ENCODE assay signal across 2 cellular contexts in genomic region chr16:75226550-75227360, GRCh38.
TF ChIP-seq lines count a peak whose summit lies in the region.

No MANE protein-coding gene starts in this region.

TF ChIP-seq in GM23338, 12 proteins besides CTCF, POLR2A, EP300 and RAD21:
- TF ChIP-seq EZH2 (IDR thresholded peaks at IDR 0.05; ENCODE audit: low read depth, unreplicated experiment) = no peak
- TF ChIP-seq, protein P1, sequence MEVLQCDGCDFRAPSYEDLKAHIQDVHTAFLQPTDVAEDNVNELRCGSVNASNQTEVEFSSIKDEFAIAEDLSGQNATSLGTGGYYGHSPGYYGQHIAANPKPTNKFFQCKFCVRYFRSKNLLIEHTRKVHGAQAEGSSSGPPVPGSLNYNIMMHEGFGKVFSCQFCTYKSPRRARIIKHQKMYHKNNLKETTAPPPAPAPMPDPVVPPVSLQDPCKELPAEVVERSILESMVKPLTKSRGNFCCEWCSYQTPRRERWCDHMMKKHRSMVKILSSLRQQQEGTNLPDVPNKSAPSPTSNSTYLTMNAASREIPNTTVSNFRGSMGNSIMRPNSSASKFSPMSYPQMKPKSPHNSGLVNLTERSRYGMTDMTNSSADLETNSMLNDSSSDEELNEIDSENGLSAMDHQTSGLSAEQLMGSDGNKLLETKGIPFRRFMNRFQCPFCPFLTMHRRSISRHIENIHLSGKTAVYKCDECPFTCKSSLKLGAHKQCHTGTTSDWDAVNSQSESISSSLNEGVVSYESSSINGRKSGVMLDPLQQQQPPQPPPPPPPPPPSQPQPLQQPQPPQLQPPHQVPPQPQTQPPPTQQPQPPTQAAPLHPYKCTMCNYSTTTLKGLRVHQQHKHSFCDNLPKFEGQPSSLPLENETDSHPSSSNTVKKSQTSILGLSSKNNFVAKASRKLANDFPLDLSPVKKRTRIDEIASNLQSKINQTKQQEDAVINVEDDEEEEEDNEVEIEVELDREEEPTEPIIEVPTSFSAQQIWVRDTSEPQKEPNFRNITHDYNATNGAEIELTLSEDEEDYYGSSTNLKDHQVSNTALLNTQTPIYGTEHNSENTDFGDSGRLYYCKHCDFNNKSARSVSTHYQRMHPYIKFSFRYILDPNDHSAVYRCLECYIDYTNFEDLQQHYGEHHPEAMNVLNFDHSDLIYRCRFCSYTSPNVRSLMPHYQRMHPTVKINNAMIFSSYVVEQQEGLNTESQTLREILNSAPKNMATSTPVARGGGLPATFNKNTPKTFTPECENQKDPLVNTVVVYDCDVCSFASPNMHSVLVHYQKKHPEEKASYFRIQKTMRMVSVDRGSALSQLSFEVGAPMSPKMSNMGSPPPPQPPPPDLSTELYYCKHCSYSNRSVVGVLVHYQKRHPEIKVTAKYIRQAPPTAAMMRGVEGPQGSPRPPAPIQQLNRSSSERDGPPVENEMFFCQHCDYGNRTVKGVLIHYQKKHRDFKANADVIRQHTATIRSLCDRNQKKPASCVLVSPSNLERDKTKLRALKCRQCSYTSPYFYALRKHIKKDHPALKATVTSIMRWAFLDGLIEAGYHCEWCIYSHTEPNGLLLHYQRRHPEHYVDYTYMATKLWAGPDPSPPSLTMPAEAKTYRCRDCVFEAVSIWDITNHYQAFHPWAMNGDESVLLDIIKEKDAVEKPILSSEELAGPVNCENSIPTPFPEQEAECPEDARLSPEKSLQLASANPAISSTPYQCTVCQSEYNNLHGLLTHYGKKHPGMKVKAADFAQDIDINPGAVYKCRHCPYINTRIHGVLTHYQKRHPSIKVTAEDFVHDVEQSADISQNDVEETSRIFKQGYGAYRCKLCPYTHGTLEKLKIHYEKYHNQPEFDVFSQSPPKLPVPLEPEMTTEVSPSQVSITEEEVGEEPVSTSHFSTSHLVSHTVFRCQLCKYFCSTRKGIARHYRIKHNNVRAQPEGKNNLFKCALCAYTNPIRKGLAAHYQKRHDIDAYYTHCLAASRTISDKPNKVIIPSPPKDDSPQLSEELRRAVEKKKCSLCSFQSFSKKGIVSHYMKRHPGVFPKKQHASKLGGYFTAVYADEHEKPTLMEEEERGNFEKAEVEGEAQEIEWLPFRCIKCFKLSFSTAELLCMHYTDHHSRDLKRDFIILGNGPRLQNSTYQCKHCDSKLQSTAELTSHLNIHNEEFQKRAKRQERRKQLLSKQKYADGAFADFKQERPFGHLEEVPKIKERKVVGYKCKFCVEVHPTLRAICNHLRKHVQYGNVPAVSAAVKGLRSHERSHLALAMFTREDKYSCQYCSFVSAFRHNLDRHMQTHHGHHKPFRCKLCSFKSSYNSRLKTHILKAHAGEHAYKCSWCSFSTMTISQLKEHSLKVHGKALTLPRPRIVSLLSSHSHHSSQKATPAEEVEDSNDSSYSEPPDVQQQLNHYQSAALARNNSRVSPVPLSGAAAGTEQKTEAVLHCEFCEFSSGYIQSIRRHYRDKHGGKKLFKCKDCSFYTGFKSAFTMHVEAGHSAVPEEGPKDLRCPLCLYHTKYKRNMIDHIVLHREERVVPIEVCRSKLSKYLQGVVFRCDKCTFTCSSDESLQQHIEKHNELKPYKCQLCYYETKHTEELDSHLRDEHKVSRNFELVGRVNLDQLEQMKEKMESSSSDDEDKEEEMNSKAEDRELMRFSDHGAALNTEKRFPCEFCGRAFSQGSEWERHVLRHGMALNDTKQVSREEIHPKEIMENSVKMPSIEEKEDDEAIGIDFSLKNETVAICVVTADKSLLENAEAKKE (CRISPR knock-in tag; IDR thresholded peaks at IDR 0.05) = no peak
- no peak for TF ChIP-seq NANOG (IDR thresholded peaks at IDR 0.05; ENCODE audit: borderline replicate concordance)
TF ChIP-seq in GM23338: peak in this region for 0.

TF ChIP-seq in HepG2, 621 proteins besides CTCF, POLR2A, EP300 and RAD21 (continues in another document):
- TF ChIP-seq SRY (CRISPR knock-in tag; IDR thresholded peaks at IDR 0.05) = 0 out of 2 replicates have a peak, but pooled peaks have one; percentile 48
- no peak for TF ChIP-seq ZMAT5 (CRISPR knock-in tag; IDR thresholded peaks at IDR 0.05; ENCODE audit: borderline replicate concordance, low read depth)
- peak; percentile 22; the same call in 1 of the 2 replicates for TF ChIP-seq ZFX (CRISPR knock-in tag; IDR thresholded peaks at IDR 0.05; ENCODE audit: low read depth)
- 0 out of 2 replicates have a peak, but pooled peaks have one; percentile 19 for TF ChIP-seq GABPB1 (CRISPR knock-in tag; IDR thresholded peaks at IDR 0.05)
- TF ChIP-seq RXRA (CRISPR knock-in tag; IDR thresholded peaks at IDR 0.05) = peak; percentile 15; the same call in 1 of the 2 replicates
- TF ChIP-seq, protein P2, sequence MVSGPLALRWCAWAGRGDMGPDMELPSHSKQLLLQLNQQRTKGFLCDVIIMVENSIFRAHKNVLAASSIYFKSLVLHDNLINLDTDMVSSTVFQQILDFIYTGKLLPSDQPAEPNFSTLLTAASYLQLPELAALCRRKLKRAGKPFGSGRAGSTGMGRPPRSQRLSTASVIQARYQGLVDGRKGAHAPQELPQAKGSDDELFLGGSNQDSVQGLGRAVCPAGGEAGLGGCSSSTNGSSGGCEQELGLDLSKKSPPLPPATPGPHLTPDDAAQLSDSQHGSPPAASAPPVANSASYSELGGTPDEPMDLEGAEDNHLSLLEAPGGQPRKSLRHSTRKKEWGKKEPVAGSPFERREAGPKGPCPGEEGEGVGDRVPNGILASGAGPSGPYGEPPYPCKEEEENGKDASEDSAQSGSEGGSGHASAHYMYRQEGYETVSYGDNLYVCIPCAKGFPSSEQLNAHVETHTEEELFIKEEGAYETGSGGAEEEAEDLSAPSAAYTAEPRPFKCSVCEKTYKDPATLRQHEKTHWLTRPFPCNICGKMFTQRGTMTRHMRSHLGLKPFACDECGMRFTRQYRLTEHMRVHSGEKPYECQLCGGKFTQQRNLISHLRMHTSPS (CRISPR knock-in tag; IDR thresholded peaks at IDR 0.05; ENCODE audit: low read depth) = peak; percentile 60; the same call in 1 of the 2 replicates
- TF ChIP-seq ZNF556 (CRISPR knock-in tag; IDR thresholded peaks at IDR 0.05; ENCODE audit: borderline replicate concordance) = no peak
- no peak for TF ChIP-seq YY1 (IDR thresholded peaks at IDR 0.05; ENCODE audit: insufficient read depth, insufficient replicate concordance, low read depth, low read length)
- no peak for TF ChIP-seq PAX8 (CRISPR knock-in tag; IDR thresholded peaks at IDR 0.05; ENCODE audit: borderline replicate concordance)
- TF ChIP-seq KDM2A (CRISPR knock-in tag; IDR thresholded peaks at IDR 0.05; ENCODE audit: borderline replicate concordance, low read depth) = peak; percentile 98
- TF ChIP-seq, protein P3, sequence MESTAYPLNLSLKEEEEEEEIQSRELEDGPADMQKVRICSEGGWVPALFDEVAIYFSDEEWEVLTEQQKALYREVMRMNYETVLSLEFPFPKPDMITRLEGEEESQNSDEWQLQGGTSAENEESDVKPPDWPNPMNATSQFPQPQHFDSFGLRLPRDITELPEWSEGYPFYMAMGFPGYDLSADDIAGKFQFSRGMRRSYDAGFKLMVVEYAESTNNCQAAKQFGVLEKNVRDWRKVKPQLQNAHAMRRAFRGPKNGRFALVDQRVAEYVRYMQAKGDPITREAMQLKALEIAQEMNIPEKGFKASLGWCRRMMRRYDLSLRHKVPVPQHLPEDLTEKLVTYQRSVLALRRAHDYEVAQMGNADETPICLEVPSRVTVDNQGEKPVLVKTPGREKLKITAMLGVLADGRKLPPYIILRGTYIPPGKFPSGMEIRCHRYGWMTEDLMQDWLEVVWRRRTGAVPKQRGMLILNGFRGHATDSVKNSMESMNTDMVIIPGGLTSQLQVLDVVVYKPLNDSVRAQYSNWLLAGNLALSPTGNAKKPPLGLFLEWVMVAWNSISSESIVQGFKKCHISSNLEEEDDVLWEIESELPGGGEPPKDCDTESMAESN (CRISPR knock-in tag; conservative IDR thresholded peaks at IDR 0.05) = 0 out of 2 replicates have a peak, but pooled peaks have one; percentile 45
- no peak for TF ChIP-seq CBX1 (IDR thresholded peaks at IDR 0.05; ENCODE audit: low read depth)
- TF ChIP-seq PAF1 (CRISPR knock-in tag; IDR thresholded peaks at IDR 0.05) = peak; percentile 40
- TF ChIP-seq ZNF225 (CRISPR knock-in tag; IDR thresholded peaks at IDR 0.05) = 0 out of 2 replicates have a peak, but pooled peaks have one; percentile 32
- peak; percentile 43 for TF ChIP-seq POLR2G (IDR thresholded peaks at IDR 0.05; ENCODE audit: low read depth, low read length)
- TF ChIP-seq EZH2 (conservative IDR thresholded peaks at IDR 0.05; ENCODE audit: low read depth, low read length) = no peak
- no peak for TF ChIP-seq JDP2 (CRISPR knock-in tag; IDR thresholded peaks at IDR 0.05; ENCODE audit: borderline replicate concordance)
- TF ChIP-seq GTF3A (CRISPR knock-in tag; conservative IDR thresholded peaks at IDR 0.05) = no peak
- peak; percentile 74 for TF ChIP-seq RBM22 (optimal IDR thresholded peaks at IDR 0.05; ENCODE audit: low read length)
- TF ChIP-seq TBL1XR1 (IDR thresholded peaks at IDR 0.05; ENCODE audit: borderline replicate concordance, low read length, partially characterized antibody) = no peak
- TF ChIP-seq ARID2 (CRISPR knock-in tag; IDR thresholded peaks at IDR 0.05; ENCODE audit: borderline replicate concordance) = peak; percentile 62; the same call in 1 of the 2 replicates
- 0 out of 2 replicates have a peak, but pooled peaks have one; percentile 6 for TF ChIP-seq KMT2A (CRISPR knock-in tag; IDR thresholded peaks at IDR 0.05)
- peak; percentile 19 for TF ChIP-seq HNRNPLL (IDR thresholded peaks at IDR 0.05; ENCODE audit: low read depth, low read length, poor library complexity, severe bottlenecking)
- no peak for TF ChIP-seq GATAD2A (CRISPR knock-in tag; IDR thresholded peaks at IDR 0.05)
- TF ChIP-seq, protein P4, sequence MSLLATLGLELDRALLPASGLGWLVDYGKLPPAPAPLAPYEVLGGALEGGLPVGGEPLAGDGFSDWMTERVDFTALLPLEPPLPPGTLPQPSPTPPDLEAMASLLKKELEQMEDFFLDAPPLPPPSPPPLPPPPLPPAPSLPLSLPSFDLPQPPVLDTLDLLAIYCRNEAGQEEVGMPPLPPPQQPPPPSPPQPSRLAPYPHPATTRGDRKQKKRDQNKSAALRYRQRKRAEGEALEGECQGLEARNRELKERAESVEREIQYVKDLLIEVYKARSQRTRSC (CRISPR knock-in tag; IDR thresholded peaks at IDR 0.05; ENCODE audit: low read depth) = no peak
- 0 out of 2 replicates have a peak, but pooled peaks have one; percentile 14 for TF ChIP-seq GATAD1 (CRISPR knock-in tag; IDR thresholded peaks at IDR 0.05)
- TF ChIP-seq TBX2 (CRISPR knock-in tag; IDR thresholded peaks at IDR 0.05; ENCODE audit: borderline replicate concordance) = no peak
- no peak for TF ChIP-seq REL (CRISPR knock-in tag; conservative IDR thresholded peaks at IDR 0.05)
- TF ChIP-seq ZNF770 (CRISPR knock-in tag; IDR thresholded peaks at IDR 0.05) = 0 out of 2 replicates have a peak, but pooled peaks have one; percentile 49
- TF ChIP-seq HNRNPH1 (optimal IDR thresholded peaks at IDR 0.05; ENCODE audit: low read depth, low read length) = peak; percentile 43
- TF ChIP-seq XRCC5 (optimal IDR thresholded peaks at IDR 0.05; ENCODE audit: low read length) = peak; percentile 45
- TF ChIP-seq HOXD1 (CRISPR knock-in tag; IDR thresholded peaks at IDR 0.05) = 0 out of 2 replicates have a peak, but pooled peaks have one; percentile 52
- TF ChIP-seq ZNF768 (CRISPR knock-in tag; IDR thresholded peaks at IDR 0.05) = peak; percentile 16; the same call in 1 of the 2 replicates
- TF ChIP-seq ZFP62 (CRISPR knock-in tag; IDR thresholded peaks at IDR 0.05) = no peak
- 0 out of 2 replicates have a peak, but pooled peaks have one; percentile 24 for TF ChIP-seq IRF2 (CRISPR knock-in tag; IDR thresholded peaks at IDR 0.05)
- no peak for TF ChIP-seq KLF12 (CRISPR knock-in tag; IDR thresholded peaks at IDR 0.05; ENCODE audit: borderline replicate concordance)
- TF ChIP-seq, protein P5, sequence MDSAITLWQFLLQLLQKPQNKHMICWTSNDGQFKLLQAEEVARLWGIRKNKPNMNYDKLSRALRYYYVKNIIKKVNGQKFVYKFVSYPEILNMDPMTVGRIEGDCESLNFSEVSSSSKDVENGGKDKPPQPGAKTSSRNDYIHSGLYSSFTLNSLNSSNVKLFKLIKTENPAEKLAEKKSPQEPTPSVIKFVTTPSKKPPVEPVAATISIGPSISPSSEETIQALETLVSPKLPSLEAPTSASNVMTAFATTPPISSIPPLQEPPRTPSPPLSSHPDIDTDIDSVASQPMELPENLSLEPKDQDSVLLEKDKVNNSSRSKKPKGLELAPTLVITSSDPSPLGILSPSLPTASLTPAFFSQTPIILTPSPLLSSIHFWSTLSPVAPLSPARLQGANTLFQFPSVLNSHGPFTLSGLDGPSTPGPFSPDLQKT (CRISPR knock-in tag; IDR thresholded peaks at IDR 0.05; ENCODE audit: borderline replicate concordance) = no peak
- 0 out of 2 replicates have a peak, but pooled peaks have one; percentile 64 for TF ChIP-seq CHCHD3 (CRISPR knock-in tag; IDR thresholded peaks at IDR 0.05)
- TF ChIP-seq ZNF367 (CRISPR knock-in tag; IDR thresholded peaks at IDR 0.05; ENCODE audit: borderline replicate concordance) = no peak
- TF ChIP-seq IRF9 (CRISPR knock-in tag; IDR thresholded peaks at IDR 0.05; ENCODE audit: borderline replicate concordance) = 0 out of 2 replicates have a peak, but pooled peaks have one; percentile 31
- TF ChIP-seq ZNF878 (CRISPR knock-in tag; IDR thresholded peaks at IDR 0.05) = no peak
- no peak for TF ChIP-seq PLSCR1 (CRISPR knock-in tag; IDR thresholded peaks at IDR 0.05; ENCODE audit: borderline replicate concordance)
